10 cellular contexts compared by ENCODE assay signal in the genomic region with DNA sequence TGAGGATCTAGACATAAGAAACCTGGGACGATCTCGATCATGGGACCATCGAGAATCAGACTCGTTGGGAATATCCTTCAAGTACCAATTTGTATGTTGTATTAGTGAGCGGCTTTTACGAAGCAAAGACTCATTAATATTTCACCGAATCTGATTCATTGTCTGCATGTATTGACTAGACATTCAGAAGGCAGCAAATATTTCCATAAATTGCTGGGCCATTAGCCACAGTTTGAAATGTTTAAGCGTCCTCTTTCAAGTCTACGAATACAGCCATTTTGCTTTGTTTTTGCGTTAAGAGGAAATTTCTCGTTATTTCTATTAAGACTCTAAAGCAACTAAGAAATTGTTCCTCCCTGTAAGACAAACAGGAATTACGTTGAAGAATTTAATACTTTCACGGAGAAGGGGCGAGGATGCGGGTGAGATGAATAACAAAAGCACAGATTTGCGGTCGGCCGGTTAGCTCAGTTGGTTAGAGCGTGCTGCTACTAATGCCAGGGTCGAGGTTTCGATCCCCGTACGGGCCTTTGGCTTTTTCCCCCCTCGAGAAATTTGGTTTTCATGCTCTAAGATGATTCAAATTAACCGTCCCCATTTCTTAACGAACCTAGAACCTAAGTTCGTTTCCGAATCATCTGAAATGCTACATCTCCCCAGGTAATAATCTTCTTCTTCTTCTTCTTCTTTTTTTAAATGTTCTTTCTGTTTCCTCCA. TPM values are rescaled to one million over a fixed set of nuclear protein-coding genes. Genes with fewer than 3 reads are reported as not detected.
DNase-seq lines count a peak whose midpoint lies in the region; ATAC-seq and TF ChIP-seq lines count a peak whose summit lies in the region.
"Had no signal": no experiment of that assay in that cellular context is flagged by ENCODE, and none has a peak within 500 bp of the region (broad histone marks: within the 10 kb centered on the region; RNA-seq: fewer than 3 reads in every experiment).

No MANE protein-coding gene starts in this region.

- intact Hi-C loops in sigmoid colon (cut with DNase I): no loop called here

- no peak for TF ChIP-seq EP300 in sigmoid colon (IDR thresholded peaks at IDR 0.05)

- no peaks in the 10 kb centered on the region for H3K9me3 ChIP-seq in HUES6 (ENCODE audit: control insufficient read depth, insufficient read depth, low read depth, low read length)
- H3K9me3 ChIP-seq in sigmoid colon: peaks cover 0 to 8% (median 1%) of the 10 kb centered on the region in 4 donors

- H3K27ac ChIP-seq in HUES6 (ENCODE audit: low read depth, low read length) (no peak overlapping the region), sigmoid colon (no peak overlapping the region)

- H3K4me3 Mint-ChIP-seq in WTC11: peak overlapping the region; percentile 74

- H3K4me1 ChIP-seq in HUES6 (ENCODE audit: control insufficient read depth, insufficient read depth, low read length) (peaks cover 8% of the 10 kb centered on the region), sigmoid colon (no peaks in the 10 kb centered on the region)

- H3K9me3 Mint-ChIP-seq in WTC11: no peaks in the 10 kb centered on the region

- no peaks in the 10 kb centered on the region for H3K36me3 Mint-ChIP-seq in WTC11

- peaks cover 39% of the 10 kb centered on the region for H3K27me3 ChIP-seq in HUES6 (ENCODE audit: control insufficient read depth, insufficient read depth, low read length)
- H3K27me3 ChIP-seq in sigmoid colon: peaks cover 22 to 100% (median 85%) of the 10 kb centered on the region in 3 donors

- H3K4me3 ChIP-seq in HUES6 (ENCODE audit: low read depth, low read length) (peak overlapping the region; percentile 90), sigmoid colon (no peak overlapping the region)

- CTCF ChIA-PET in WTC11 (lab: Charles Lee): interaction anchor here (0.6 to 1.2 kb wide), 2 partner anchors 42 to 180 kb away, joined by 3 read pairs; no protein-coding TSS in a partner anchor

- H3K9ac ChIP-seq in HUES6 (ENCODE audit: low read length): no peak overlapping the region

- POLR2A ChIA-PET in WTC11 (lab: Charles Lee): no interaction called here

- no peak for TF ChIP-seq POLR2A in sigmoid colon (IDR thresholded peaks at IDR 0.05)

- H3K27ac Mint-ChIP-seq in WTC11: no peak overlapping the region

- TF ChIP-seq CTCF in WTC11 (IDR thresholded peaks at IDR 0.05): no peak
- TF ChIP-seq CTCF in sigmoid colon (IDR thresholded peaks at IDR 0.05): no peak

- peaks cover 50% of the 10 kb centered on the region for H3K4me1 Mint-ChIP-seq in WTC11

- ATAC-seq in WTC11: peak; percentile 14

- DNase-seq in DMS 273 (lab: John Stamatoyannopoulos, UW; ENCODE audit: unreplicated experiment) (peak; percentile 90), WTC11 (ENCODE audit: low spot score) (peak; percentile 77), iris pigment epithelial cell (ENCODE audit: low read depth) (peak; percentile 82), UCSD-AML1 (lab: John Stamatoyannopoulos, UW; ENCODE audit: unreplicated experiment) (no peak), NCI-H2107 (lab: John Stamatoyannopoulos, UW) (no peak), sigmoid colon (no peak)
- no peak for DNase-seq in stimulated activated naive CD4-positive, alpha-beta T cell (lab: John Stamatoyannopoulos, UW)
- DNase-seq: activated CD4-positive, CD25-positive, alpha-beta regulatory T cell treated with anti-CD3 and anti-CD28 coated beads, Interleukin-2, amount 50 U/mL, for 72 hours; GOT3 had no signal

- peaks cover 48% of the 10 kb centered on the region for H3K27me3 Mint-ChIP-seq in WTC11 (ENCODE audit: low read depth)

- H3K36me3 ChIP-seq in HUES6 (ENCODE audit: control insufficient read depth, insufficient read depth, low read length): no peaks in the 10 kb centered on the region
- no peaks in the 10 kb centered on the region for H3K36me3 ChIP-seq in sigmoid colon

- 20 to 41% methylated on average over 28 of the region's 28 CpGs for WGBS in sigmoid colon, 2 donors

TF ChIP-seq in WTC11, 78 proteins besides CTCF, POLR2A, EP300 and RAD21:
- TF ChIP-seq, protein P1, sequence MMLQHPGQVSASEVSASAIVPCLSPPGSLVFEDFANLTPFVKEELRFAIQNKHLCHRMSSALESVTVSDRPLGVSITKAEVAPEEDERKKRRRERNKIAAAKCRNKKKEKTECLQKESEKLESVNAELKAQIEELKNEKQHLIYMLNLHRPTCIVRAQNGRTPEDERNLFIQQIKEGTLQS (CRISPR knock-in tag; conservative IDR thresholded peaks at IDR 0.05): no peak
- TF ChIP-seq NFE2L1 (CRISPR knock-in tag; IDR thresholded peaks at IDR 0.05): no peak
- TF ChIP-seq ATF6 (CRISPR knock-in tag; IDR thresholded peaks at IDR 0.05): no peak
- TF ChIP-seq GRHL2 (CRISPR knock-in tag; IDR thresholded peaks at IDR 0.05; ENCODE audit: insufficient replicate concordance, severe bottlenecking): no peak
- TF ChIP-seq TCF7 (CRISPR knock-in tag; IDR thresholded peaks at IDR 0.05; ENCODE audit: low read depth): no peak
- TF ChIP-seq GABPB1 (CRISPR knock-in tag; IDR thresholded peaks at IDR 0.05): no peak
- TF ChIP-seq, protein P2, sequence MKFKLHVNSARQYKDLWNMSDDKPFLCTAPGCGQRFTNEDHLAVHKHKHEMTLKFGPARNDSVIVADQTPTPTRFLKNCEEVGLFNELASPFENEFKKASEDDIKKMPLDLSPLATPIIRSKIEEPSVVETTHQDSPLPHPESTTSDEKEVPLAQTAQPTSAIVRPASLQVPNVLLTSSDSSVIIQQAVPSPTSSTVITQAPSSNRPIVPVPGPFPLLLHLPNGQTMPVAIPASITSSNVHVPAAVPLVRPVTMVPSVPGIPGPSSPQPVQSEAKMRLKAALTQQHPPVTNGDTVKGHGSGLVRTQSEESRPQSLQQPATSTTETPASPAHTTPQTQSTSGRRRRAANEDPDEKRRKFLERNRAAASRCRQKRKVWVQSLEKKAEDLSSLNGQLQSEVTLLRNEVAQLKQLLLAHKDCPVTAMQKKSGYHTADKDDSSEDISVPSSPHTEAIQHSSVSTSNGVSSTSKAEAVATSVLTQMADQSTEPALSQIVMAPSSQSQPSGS (CRISPR knock-in tag; IDR thresholded peaks at IDR 0.05; ENCODE audit: borderline replicate concordance, low read depth): no peak
- TF ChIP-seq, protein P3, sequence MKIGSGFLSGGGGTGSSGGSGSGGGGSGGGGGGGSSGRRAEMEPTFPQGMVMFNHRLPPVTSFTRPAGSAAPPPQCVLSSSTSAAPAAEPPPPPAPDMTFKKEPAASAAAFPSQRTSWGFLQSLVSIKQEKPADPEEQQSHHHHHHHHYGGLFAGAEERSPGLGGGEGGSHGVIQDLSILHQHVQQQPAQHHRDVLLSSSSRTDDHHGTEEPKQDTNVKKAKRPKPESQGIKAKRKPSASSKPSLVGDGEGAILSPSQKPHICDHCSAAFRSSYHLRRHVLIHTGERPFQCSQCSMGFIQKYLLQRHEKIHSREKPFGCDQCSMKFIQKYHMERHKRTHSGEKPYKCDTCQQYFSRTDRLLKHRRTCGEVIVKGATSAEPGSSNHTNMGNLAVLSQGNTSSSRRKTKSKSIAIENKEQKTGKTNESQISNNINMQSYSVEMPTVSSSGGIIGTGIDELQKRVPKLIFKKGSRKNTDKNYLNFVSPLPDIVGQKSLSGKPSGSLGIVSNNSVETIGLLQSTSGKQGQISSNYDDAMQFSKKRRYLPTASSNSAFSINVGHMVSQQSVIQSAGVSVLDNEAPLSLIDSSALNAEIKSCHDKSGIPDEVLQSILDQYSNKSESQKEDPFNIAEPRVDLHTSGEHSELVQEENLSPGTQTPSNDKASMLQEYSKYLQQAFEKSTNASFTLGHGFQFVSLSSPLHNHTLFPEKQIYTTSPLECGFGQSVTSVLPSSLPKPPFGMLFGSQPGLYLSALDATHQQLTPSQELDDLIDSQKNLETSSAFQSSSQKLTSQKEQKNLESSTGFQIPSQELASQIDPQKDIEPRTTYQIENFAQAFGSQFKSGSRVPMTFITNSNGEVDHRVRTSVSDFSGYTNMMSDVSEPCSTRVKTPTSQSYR (CRISPR knock-in tag; IDR thresholded peaks at IDR 0.05): no peak

RNA-seq across cellular contexts. Expression of gene POM121L2, which starts 18.5 kb away (rescaled TPM):
- 0.13 to 0.16 TPM in 2 of 3 replicates, not detected in the other for total RNA-seq in WTC11 (2021)
- total RNA-seq in sigmoid colon: not detected
- polyA plus RNA-seq in sigmoid colon: not detected

RNA-seq across cellular contexts. Expression of gene PRSS16, which starts 46.1 kb away (rescaled TPM):
- 18.5 to 21.1 TPM (median 19.3 TPM) in 3 replicates for total RNA-seq in WTC11 (2021)
- total RNA-seq in sigmoid colon: not detected
- 10 to 100 TPM; 13.3 to 28.7 (median 27.0) TPM for polyA plus RNA-seq in sigmoid colon

Comparison
In these comparisons a context has a peak if more than half of its experiments do, and no peak if none do; other contexts are left out.
1. DNase-seq: peak in DMS 273 (single experiment), WTC11 (single experiment) and iris pigment epithelial cell (single experiment); none in UCSD-AML1 (single experiment), NCI-H2107 (single experiment), stimulated activated naive CD4-positive, alpha-beta T cell (0 of 6) and sigmoid colon (single experiment).
2. RNA of gene PRSS16, which starts 46.1 kb away (total RNA-seq): 18.5 to 21.1 TPM in WTC11; not detected in sigmoid colon; every median in the first group is over 10 times any median in the second.